In genomic region chr15:98946301-98947255, GRCh38 we compare ENCODE assay signal across 10 cellular contexts.
A peak's percentile ranks its signal among the peaks of the same experiment; 100 is the strongest.
DNase-seq lines count a peak whose midpoint lies in the region; ATAC-seq, FAIRE-seq and TF ChIP-seq lines count a peak whose summit lies in the region.
"Had no signal": no experiment of that assay in that cellular context is flagged by ENCODE, and none has a peak within 500 bp of the region (broad histone marks: within the 10 kb centered on the region; RNA-seq: fewer than 3 reads in every experiment).

No MANE protein-coding gene starts in this region.

- H3K27ac ChIP-seq in thoracic aorta: peak overlapping the region; percentile 89 to 90

- peak; percentile 4 for DNase-seq in MV-4-11 (lab: John Stamatoyannopoulos, UW)
- peak; percentile 68 to 75 for DNase-seq in lung microvascular endothelial cell (ENCODE audit: low read depth in 2 of 2)
- DNase-seq in thoracic aorta (ENCODE audit: low spot score): peak; percentile 64
- no peak for DNase-seq in SK-N-DZ (ENCODE audit: low spot score)
- DNase-seq in urothelium cell line (ENCODE audit: low spot score): no peak
- no peak for DNase-seq in NCI-H1092 (lab: John Stamatoyannopoulos, UW)
- DNase-seq: glutamatergic neuron; NCI-H1436 treated with DMSO at 0.1 percent for 48 hours; stimulated activated naive B cell treated with anti-CD40 and anti-IgM and Interleukin-4, amounts not matched to agents 10 μg/mL and 1 μg/mL and 100 μg/mL, for 72 hours had no signal

- no peaks in the 10 kb centered on the region for H3K27me3 ChIP-seq in thoracic aorta (replicated peaks; ENCODE audit: insufficient read depth)

- peaks cover 43% of the 10 kb centered on the region for H3K36me3 ChIP-seq in thoracic aorta

- peak overlapping the region; percentile 10 for H3K4me3 ChIP-seq in thoracic aorta

- TF ChIP-seq CTCF in thoracic aorta (IDR thresholded peaks at IDR 0.05): peak; percentile 5

- no peak for FAIRE-seq in urothelium cell line (lab: Jason Lieb, UNC)

- H3K4me1 ChIP-seq in thoracic aorta (ENCODE audit: control insufficient read depth in 1 of 2, low read depth in 2 of 2): peaks cover 18 to 63% of the 10 kb centered on the region in 2 donors

- ATAC-seq in esophagus mucosa (peak; percentile 30), thoracic aorta (ENCODE audit: insufficient number of reproducible peaks, low FRiP score, low read depth) (peak; percentile 57)
- ATAC-seq: stimulated activated naive B cell treated with anti-CD40 and anti-IgM and Interleukin-4, amounts not matched to agents 10 μg/mL and 1 μg/mL and 100 μg/mL, for 72 hours had no signal

- H3K9me3 ChIP-seq in thoracic aorta: no peaks in the 10 kb centered on the region

Comparison
In these comparisons a context has a peak if more than half of its experiments do, and no peak if none do; other contexts are left out.
1. DNase-seq: peak in MV-4-11 (single experiment), lung microvascular endothelial cell (2 of 2) and thoracic aorta (single experiment); none in SK-N-DZ (single experiment), urothelium cell line (single experiment) and NCI-H1092 (single experiment).